Comparison of ENCODE assay signal across 10 cellular contexts in genomic region chr2:97871096-97871780, GRCh38.
DNase-seq lines count a peak whose midpoint lies in the region; ATAC-seq, FAIRE-seq and TF ChIP-seq lines count a peak whose summit lies in the region.
"Had no signal": no experiment of that assay in that cellular context is flagged by ENCODE, and none has a peak within 500 bp of the region (broad histone marks: within the 10 kb centered on the region; RNA-seq: fewer than 3 reads in every experiment).

No MANE protein-coding gene starts in this region.

- H3K27ac ChIP-seq in GM23248, result peak overlapping the region; percentile 91
- H3K27ac ChIP-seq in keratinocyte (ENCODE audit: control insufficient read depth, insufficient read depth, low read length), result peak overlapping the region; percentile 72

- DNase-seq in AG08395 (ENCODE audit: low spot score) (peak; percentile 46), GM23248 (peak; percentile 85), adipocyte (ENCODE audit: low read depth) (peak; percentile 57), keratinocyte (ENCODE audit: low read depth, low spot score) (peak; percentile 21), globus pallidus (ENCODE audit: low spot score) (no peak), GM13976 (ENCODE audit: low spot score) (no peak)
- DNase-seq in activated effector memory CD4-positive, alpha-beta T cell treated with Interleukin-2 at 50 U/mL for 16 hours, result no peak
- DNase-seq: dorsolateral prefrontal cortex, NCI-H748 treated with DMSO at 0.1 percent for 48 hours had no signal

- WGBS in GM23248 (ENCODE audit: low coverage in 1 of 2, low lambda C conversion rate in 2 of 2, missing lambda C conversion rate in 2 of 2), 2 experiments, result 46 to 49% methylated on average over 4 of the region's 4 CpGs

- H2AFZ ChIP-seq in GM23248 (no peak overlapping the region), keratinocyte (ENCODE audit: control insufficient read depth, low read length) (no peak overlapping the region)

- peak overlapping the region; percentile 67 for H3K9ac ChIP-seq in GM23248
- H3K9ac ChIP-seq in adipocyte (ENCODE audit: low read length), result peak overlapping the region; percentile 18
- H3K9ac ChIP-seq in keratinocyte (ENCODE audit: control insufficient read depth, extremely low read depth, insufficient read depth, low read length), result no peak overlapping the region

- peaks cover 30% of the 10 kb centered on the region for H3K4me1 ChIP-seq in GM23248 (ENCODE audit: insufficient read depth)
- peaks cover 30% of the 10 kb centered on the region for H3K4me1 ChIP-seq in adipocyte (ENCODE audit: control insufficient read depth, insufficient read depth, low read length)
- H3K4me1 ChIP-seq in keratinocyte (ENCODE audit: control insufficient read depth, extremely low read depth, insufficient read depth, low read length), result peaks cover 35% of the 10 kb centered on the region

- no peaks in the 10 kb centered on the region for H3K9me1 ChIP-seq in keratinocyte (ENCODE audit: control insufficient read depth, extremely low read depth, insufficient read depth, low read length)

- no peaks in the 10 kb centered on the region for H3K27me3 ChIP-seq in GM23248 (replicated peaks; ENCODE audit: insufficient read depth)
- no peaks in the 10 kb centered on the region for H3K27me3 ChIP-seq in adipocyte (replicated peaks; ENCODE audit: control insufficient read depth, insufficient read depth, low read length)
- no peaks in the 10 kb centered on the region for H3K27me3 ChIP-seq in keratinocyte (ENCODE audit: control insufficient read depth, extremely low read depth, insufficient read depth, low read length)
- H3K27me3 ChIP-seq: dorsolateral prefrontal cortex had no signal

- H3K4me3 ChIP-seq in GM23248 (peak overlapping the region; percentile 40), adipocyte (ENCODE audit: low read length) (no peak overlapping the region), keratinocyte (ENCODE audit: control insufficient read depth in 2 of 3, extremely low read depth in 1 of 3, insufficient read depth in 2 of 3, low read depth in 1 of 3, low read length in 3 of 3) (no peak overlapping the region)

- H4K20me1 ChIP-seq in GM23248 (ENCODE audit: insufficient read depth) (no peaks in the 10 kb centered on the region), keratinocyte (ENCODE audit: control insufficient read depth, extremely low read depth, insufficient read depth, low read length) (no peaks in the 10 kb centered on the region)

- H3K36me3 ChIP-seq in GM23248 (ENCODE audit: low read depth), result no peaks in the 10 kb centered on the region
- no peaks in the 10 kb centered on the region for H3K36me3 ChIP-seq in adipocyte (ENCODE audit: control insufficient read depth, insufficient read depth, low read length, severe bottlenecking)
- H3K36me3 ChIP-seq in keratinocyte (ENCODE audit: control insufficient read depth in 2 of 2, extremely low read depth in 1 of 2, insufficient read depth in 2 of 2, low read length in 2 of 2), result no peaks in the 10 kb centered on the region

- dilution Hi-C loops in keratinocyte (cut with MboI; ENCODE audit: extremely low pct_ligation_motif_present, low sequenced_read_pairs), result no loop called here

- H3F3A ChIP-seq in GM23248 (ENCODE audit: insufficient read depth), result peaks cover 37% of the 10 kb centered on the region

- in situ Hi-C loops in GM23248 (cut with MboI) (no loop called here), GM13976 (cut with MboI; ENCODE audit: low sequenced_read_pairs, unreplicated experiment) (no loop called here)

- H3K9me3 ChIP-seq in GM23248 (ENCODE audit: low read depth), result no peaks in the 10 kb centered on the region
- H3K9me3 ChIP-seq in adipocyte (ENCODE audit: control insufficient read depth, low read length), result no peaks in the 10 kb centered on the region
- H3K9me3 ChIP-seq in keratinocyte (ENCODE audit: control insufficient read depth, low read depth, low read length), result peaks cover 3% of the 10 kb centered on the region

- FAIRE-seq in keratinocyte (lab: Jason Lieb, UNC), result peak; percentile 81

- peak overlapping the region; percentile 80 for H3K4me2 ChIP-seq in GM23248 (ENCODE audit: unreplicated experiment)
- peak overlapping the region; percentile 86 for H3K4me2 ChIP-seq in keratinocyte (ENCODE audit: control insufficient read depth, extremely low read depth, insufficient read depth, low read depth, low read length)

- no peak for ATAC-seq in HG03108 (IDR thresholded peaks at IDR 0.05; ENCODE audit: unreplicated experiment)

- H3K79me2 ChIP-seq in GM23248 (ENCODE audit: insufficient read depth) (peaks cover 60% of the 10 kb centered on the region), keratinocyte (ENCODE audit: control insufficient read depth, insufficient read depth, low read length) (peaks cover 27% of the 10 kb centered on the region)

- no peaks in the 10 kb centered on the region for H3K9me2 ChIP-seq in GM23248 (ENCODE audit: insufficient read depth)

- TF ChIP-seq CTCF in keratinocyte (optimal IDR thresholded peaks at IDR 0.05 in 1 of 3, IDR thresholded peaks at IDR 0.05 in 1 of 3, conservative IDR thresholded peaks at IDR 0.05 in 1 of 3; ENCODE audit: extremely low read depth in 1 of 3, insufficient read depth in 2 of 3, low read length in 3 of 3) (no peak), GM13976 (IDR thresholded peaks at IDR 0.05; ENCODE audit: borderline replicate concordance, control extremely low read depth, extremely low read depth, insufficient read depth, missing control alignments) (no peak)

Comparison
In these comparisons a context has a peak if more than half of its experiments do, and no peak if none do; other contexts are left out.
1. DNase-seq: peak in AG08395 (single experiment), GM23248 (single experiment), adipocyte (single experiment) and keratinocyte (single experiment); none in globus pallidus (single experiment), GM13976 (single experiment) and activated effector memory CD4-positive, alpha-beta T cell treated with Interleukin-2 at 50 U/mL for 16 hours (single experiment).